8 cellular contexts compared by ENCODE assay signal in the genomic region with DNA sequence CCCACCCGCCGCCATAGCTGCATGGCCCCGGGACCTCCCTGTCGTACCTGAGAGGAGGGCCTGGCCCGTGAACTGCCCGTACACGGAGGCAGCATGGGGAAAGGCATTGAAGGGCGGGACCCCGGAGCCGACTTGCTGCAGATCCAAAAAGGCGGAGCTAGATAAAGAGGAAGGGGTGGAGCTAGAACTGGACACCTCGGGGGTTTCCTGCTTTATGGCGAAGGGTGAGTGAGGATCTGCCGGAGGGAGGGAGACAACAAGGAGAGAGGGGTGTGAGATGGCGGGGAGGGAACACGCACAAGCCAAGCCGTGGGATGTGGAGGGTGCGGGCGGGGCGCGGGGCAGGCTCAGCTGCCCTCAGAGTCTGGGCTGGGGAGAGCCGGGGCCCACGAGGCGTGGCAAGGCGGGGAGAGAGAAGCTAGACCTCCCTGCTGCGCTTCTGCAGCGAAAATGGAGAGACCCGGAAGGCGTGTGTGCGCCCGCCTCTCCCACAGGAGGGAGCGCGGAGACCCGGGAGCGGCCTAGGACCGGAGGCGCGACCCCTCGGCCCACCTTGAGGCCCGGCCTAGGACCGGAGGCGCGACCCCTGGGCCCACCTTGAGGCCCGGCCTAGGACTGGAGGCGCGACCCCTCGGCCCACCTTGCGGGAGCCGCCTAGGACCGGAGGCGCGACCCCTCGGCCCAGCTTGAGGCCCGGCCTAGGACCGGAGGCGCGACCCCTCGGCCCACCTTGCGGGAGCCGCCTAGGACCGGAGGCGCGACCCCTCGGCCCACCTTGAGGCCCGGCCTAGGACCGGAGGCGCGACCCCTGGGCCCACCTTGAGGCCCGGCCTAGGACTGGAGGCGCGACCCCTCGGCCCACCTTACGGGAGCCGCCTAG. TPM values are rescaled to one million over a fixed set of nuclear protein-coding genes. Genes with fewer than 3 reads are reported as not detected.
DNase-seq lines count a peak whose midpoint lies in the region; ATAC-seq and TF ChIP-seq lines count a peak whose summit lies in the region.
"Not testable (repeated sequence)": the region's sequence is repeated elsewhere in the genome, so short reads cannot be mapped to it uniquely, and the experiment has no call there.

No MANE protein-coding gene starts in this region.

- ATAC-seq in GM19395 (IDR thresholded peaks at IDR 0.05; ENCODE audit: unreplicated experiment) = peak; percentile 80

- H3K9me3 ChIP-seq in duodenal mucosa (ENCODE audit: control insufficient read depth in 1 of 2, low read length in 2 of 2) = not testable (repeated sequence)

- peaks cover 17 to 44% of the 10 kb centered on the region in 2 donors for H3K4me1 ChIP-seq in duodenal mucosa (ENCODE audit: control insufficient read depth in 1 of 2, insufficient read depth in 2 of 2, low read length in 2 of 2)

- CTCF ChIA-PET in AG04449 (lab: Yijun Ruan, JAX) = interaction anchor here (1.1 to 9.5 kb wide), 7 partner anchors 8 to 155 kb away, joined by 3 to 91 read pairs (median 9); no protein-coding TSS in a partner anchor
- CTCF ChIA-PET in RWPE1 (lab: Yijun Ruan, JAX) = not testable (repeated sequence)

- H3K27me3 ChIP-seq in duodenal mucosa (ENCODE audit: control insufficient read depth in 1 of 2, insufficient read depth in 2 of 2, low read length in 2 of 2) = not testable (repeated sequence)

- POLR2A ChIA-PET in AG04449 (lab: Yijun Ruan, JAX) = interaction anchor here (1.0 to 1.2 kb wide), 2 partner anchors 25 to 32 kb away, joined by 3 to 4 read pairs; no protein-coding TSS in a partner anchor
- POLR2A ChIA-PET in RWPE1 (lab: Yijun Ruan, JAX; ENCODE audit: low non-redundant PET) = not testable (repeated sequence)

- H3K9ac ChIP-seq in duodenal mucosa (ENCODE audit: low read depth in 1 of 2, low read length in 2 of 2) = peak overlapping the region; percentile 35 to 63

- not testable (repeated sequence) for H3K36me3 ChIP-seq in duodenal mucosa (ENCODE audit: control insufficient read depth in 1 of 2, insufficient read depth in 2 of 2, low read length in 2 of 2)

- H3K4me3 ChIP-seq in AG04449 (ENCODE audit: low read depth, low read length) (peak overlapping the region; percentile 64), duodenal mucosa (ENCODE audit: low read depth in 1 of 2, low read length in 2 of 2) (peak overlapping the region; percentile 48 to 80)

- TF ChIP-seq CTCF in AG04449 (IDR thresholded peaks at IDR 0.05; ENCODE audit: insufficient read depth, low read length, missing control alignments); RWPE1 (conservative IDR thresholded peaks at IDR 0.05; ENCODE audit: low read depth): not testable (repeated sequence)

- H3K27ac ChIP-seq in RWPE1 = peak overlapping the region; percentile 48; the same call in 1 of the 2 replicates
- not testable (repeated sequence) for H3K27ac ChIP-seq in duodenal mucosa (ENCODE audit: low read depth, low read length)

- DNase-seq in AG04449 (ENCODE audit: low read depth, low spot score); RWPE1 (ENCODE audit: low spot score): not testable (repeated sequence)
- DNase-seq in HT-29 (ENCODE audit: low spot score) = peak; percentile 84
- DNase-seq in activated T-cell treated with anti-CD3 and anti-CD28 coated beads for 24 hours (ENCODE audit: low read depth) = peak; percentile 70
- DNase-seq in lung microvascular endothelial cell (ENCODE audit: low read depth in 2 of 2) = peak; percentile 56 to 75
- DNase-seq in stimulated activated CD4-positive, alpha-beta T cell treated with anti-CD3 and anti-CD28 coated beads, Interleukin-4, amount 100 ng/mL, for 24 hours = peak; percentile 68

RNA-seq across cellular contexts. Expression of a gene that starts 43.1 kb away (rescaled TPM):
- total RNA-seq in HT-29 (2014; rRNA removed; shearing (Covaris generic)) = 1.5 and 3.4 TPM in 2 replicates
- under 0.01 and 0.22 TPM in 2 replicates for total RNA-seq in lung microvascular endothelial cell
